24 cellular contexts compared by ENCODE assay signal in the genomic region with DNA sequence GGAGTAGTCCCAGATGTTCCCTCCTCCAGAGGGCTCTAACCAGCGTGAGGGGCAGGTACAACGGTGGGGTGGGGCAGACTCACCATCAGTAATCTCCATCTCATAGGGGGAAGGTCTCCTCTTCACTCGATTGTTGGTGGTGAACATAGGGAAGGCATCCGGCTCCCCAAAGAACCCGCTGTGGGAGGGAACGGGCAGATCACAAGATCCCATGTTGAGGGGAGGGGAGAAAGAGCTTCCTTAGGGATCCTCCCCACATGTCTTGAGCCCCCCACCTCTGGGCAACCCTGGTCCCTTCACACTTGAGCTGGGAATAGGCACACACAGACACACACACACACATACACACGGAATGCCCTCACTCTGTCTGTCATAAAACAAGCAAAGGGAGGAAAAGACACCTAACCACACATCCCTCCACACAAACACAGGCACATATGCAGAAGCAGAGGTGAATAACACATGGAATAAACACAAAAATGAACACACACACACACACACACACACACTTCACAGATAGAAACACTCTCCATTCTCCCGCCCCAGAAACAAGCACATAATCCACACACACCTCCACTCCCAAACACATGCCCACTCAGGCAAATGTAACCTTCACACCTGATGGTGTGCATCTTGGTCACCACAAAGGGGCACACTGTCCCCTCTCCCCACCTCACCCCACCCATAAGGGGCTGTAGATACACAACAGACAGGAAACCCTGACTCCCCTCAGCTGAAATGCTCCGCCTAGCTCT. TPM values are rescaled to one million over a fixed set of nuclear protein-coding genes. Genes with fewer than 3 reads are reported as not detected.
"Had no signal": no experiment of that assay in that cellular context is flagged by ENCODE, and none has a peak within 500 bp of the region (broad histone marks: within the 10 kb centered on the region; RNA-seq: fewer than 3 reads in every experiment).

No MANE protein-coding gene starts in this region.

- ATAC-seq: activated T-helper 17 cell treated with anti-CD3 and anti-CD28 coated beads, Interleukin-2, amount 50 U/mL, for 72 hours had no signal

- H3K36me3 ChIP-seq: breast epithelium, esophagus squamous epithelium, left ventricle myocardium inferior, pancreas, prostate gland, right atrium auricular region, tibial nerve had no signal

- H3K27ac ChIP-seq: breast epithelium, left ventricle myocardium inferior, pancreas, prostate gland, right atrium auricular region, tibial nerve had no signal

- H3K9me3 ChIP-seq: breast epithelium, esophagus squamous epithelium, left ventricle myocardium inferior, pancreas, prostate gland, right atrium auricular region, tibial nerve had no signal

- FAIRE-seq: pancreas had no signal

- H3K4me3 ChIP-seq: prostate gland had no signal

- DNase-seq: activated CD4-positive, alpha-beta memory T cell treated with anti-CD3 and anti-CD28 coated beads, Interleukin-2, amount 10 ng/mL, durations not matched to agents 7 days and 5 days; activated CD4-positive, alpha-beta T cell treated with anti-CD3 and anti-CD28 coated beads for 1 hour; activated CD4-positive, alpha-beta T cell treated with anti-CD3 and anti-CD28 coated beads, Interleukin-2, amount 10 ng/mL, durations not matched to agents 7 days and 5 days; activated T-cell treated with anti-CD3 and anti-CD28 coated beads, Interleukin-2, amount 50 U/mL, for 24 hours; central memory CD4-positive, alpha-beta T cell; esophagus squamous epithelium; foreskin melanocyte; islet precursor cell; left ventricle myocardium inferior; stimulated activated CD4-positive, alpha-beta T cell treated with anti-CD3 and anti-CD28 coated beads, Interleukin-2, amount 100 ng/mL, for 48 hours; stimulated activated naive CD4-positive, alpha-beta T cell treated with Interleukin-2 at 50 U/mL for 16 hours; T-helper 2 cell had no signal

RNA-seq across cellular contexts. Expression of gene TAL1, which starts 7.9 kb away (rescaled TPM):
- total RNA-seq: activated CD4-positive, alpha-beta memory T cell treated with anti-CD3 and anti-CD28 coated beads, Interleukin-2, amount 10 ng/mL, durations not matched to agents 7 days and 5 days; activated CD4-positive, alpha-beta T cell treated with anti-CD3 and anti-CD28 coated beads, Interleukin-2, amount 10 ng/mL, durations not matched to agents 7 days and 5 days; activated T-helper 17 cell treated with anti-CD3 and anti-CD28 coated beads, Interleukin-2, amount 50 U/mL, for 72 hours had no signal

RNA-seq across cellular contexts. Expression of gene PDZK1IP1, which starts 34.3 kb away (rescaled TPM):
- total RNA-seq: activated CD4-positive, alpha-beta memory T cell treated with anti-CD3 and anti-CD28 coated beads, Interleukin-2, amount 10 ng/mL, durations not matched to agents 7 days and 5 days; activated CD4-positive, alpha-beta T cell treated with anti-CD3 and anti-CD28 coated beads, Interleukin-2, amount 10 ng/mL, durations not matched to agents 7 days and 5 days; activated T-helper 17 cell treated with anti-CD3 and anti-CD28 coated beads, Interleukin-2, amount 50 U/mL, for 72 hours; glomerular endothelial cell; left ventricle myocardium inferior; lung microvascular endothelial cell; skeletal muscle tissue; temporal lobe; urinary bladder; WTC11 had no signal
